Comparison of ENCODE assay signal across 27 cellular contexts in the genomic region with DNA sequence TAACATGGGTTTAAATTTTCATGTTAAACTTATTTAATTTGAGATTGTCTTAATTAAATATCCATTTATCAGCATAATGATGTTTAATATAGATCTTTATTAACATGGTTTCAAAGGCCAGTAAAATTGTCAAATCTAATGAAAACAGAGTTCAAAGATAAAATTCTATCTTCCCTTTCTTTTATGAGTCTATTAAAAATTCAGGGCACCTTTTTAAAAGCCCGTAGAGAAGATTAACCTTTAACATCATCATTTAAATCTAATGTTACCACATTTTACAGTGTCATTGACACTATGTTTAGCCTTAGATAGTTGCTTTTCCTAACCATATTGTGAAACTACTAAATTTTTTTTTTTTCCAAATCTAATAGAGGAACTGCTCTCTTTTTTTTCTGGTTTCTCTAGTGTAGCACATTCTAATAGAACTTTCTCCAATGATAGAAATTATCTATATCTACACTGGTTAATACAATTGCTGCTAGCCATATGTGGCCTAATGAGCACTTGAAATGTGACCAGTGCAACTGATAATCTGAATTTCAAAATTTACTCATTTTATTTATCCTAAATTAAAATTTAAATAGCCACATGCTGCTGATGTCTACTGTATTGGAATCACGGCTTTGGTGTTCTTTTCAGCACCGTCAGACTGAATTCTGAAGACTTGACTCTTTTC.
"Had no signal": no experiment of that assay in that cellular context is flagged by ENCODE, and none has a peak within 500 bp of the region (broad histone marks: within the 10 kb centered on the region; RNA-seq: fewer than 3 reads in every experiment).

No MANE protein-coding gene starts in this region.

- H3K4me1 Mint-ChIP-seq: neural progenitor cell had no signal

- H3K27me3 Mint-ChIP-seq: natural killer cell treated with Interleukin-12 subunit alpha and Interleukin-12 subunit beta and Interleukin-15 and Interleukin-18, amount 100 ng/mL, for 72 hours; stimulated activated naive B cell treated with anti-CD40 and anti-IgM and Interleukin-4, amounts not matched to agents 10 μg/mL and 1 μg/mL and 100 μg/mL, for 72 hours; stimulated activated naive CD8-positive, alpha-beta T cell treated with anti-CD3 and anti-CD28 coated beads, Interleukin-15, amount 100 ng/mL, for 72 hours had no signal

- H3K4me3 Mint-ChIP-seq: immature natural killer cell; natural killer cell treated with Interleukin-12 subunit alpha and Interleukin-12 subunit beta and Interleukin-15 and Interleukin-18, amount 100 ng/mL, for 72 hours; neural progenitor cell; stimulated activated naive B cell treated with anti-CD40 and anti-IgM and Interleukin-4, amounts not matched to agents 10 μg/mL and 1 μg/mL and 100 μg/mL, for 72 hours; stimulated activated naive CD8-positive, alpha-beta T cell treated with anti-CD3 and anti-CD28 coated beads, Interleukin-15, amount 100 ng/mL, for 72 hours had no signal

- H3K4me3 ChIP-seq: colonic mucosa, gastrocnemius medialis, lung, neural progenitor cell, prostate gland, testis, tibial nerve, upper lobe of right lung, vagina had no signal

- H3K27ac Mint-ChIP-seq: immature natural killer cell; neural progenitor cell; stimulated activated naive B cell treated with anti-CD40 and anti-IgM and Interleukin-4, amounts not matched to agents 10 μg/mL and 1 μg/mL and 100 μg/mL, for 72 hours had no signal

- H3K4me1 ChIP-seq: colonic mucosa, gastrocnemius medialis, neural progenitor cell, parathyroid adenoma, prostate gland, testis had no signal

- FAIRE-seq: endothelial cell of umbilical vein, keratinocyte had no signal

- H3K27me3 ChIP-seq: colonic mucosa, gastrocnemius medialis, neural progenitor cell, testis, tibial nerve, upper lobe of right lung, vagina had no signal

- H3K9me3 ChIP-seq: colonic mucosa, gastrocnemius medialis, prostate gland, testis, upper lobe of right lung, vagina had no signal

- H3K4me2 ChIP-seq: neural progenitor cell had no signal

- H3K9me3 Mint-ChIP-seq: immature natural killer cell; natural killer cell treated with Interleukin-12 subunit alpha and Interleukin-12 subunit beta and Interleukin-15 and Interleukin-18, amount 100 ng/mL, for 72 hours had no signal

- ATAC-seq: gastrocnemius medialis; left cardiac atrium; left ventricle myocardium superior; natural killer cell treated with Interleukin-12 subunit alpha and Interleukin-12 subunit beta and Interleukin-15 and Interleukin-18, amount 100 ng/mL, for 72 hours; sciatic nerve; stimulated activated naive B cell treated with anti-CD40 and anti-IgM and Interleukin-4, amounts not matched to agents 10 μg/mL and 1 μg/mL and 100 μg/mL, for 72 hours; stimulated activated naive CD8-positive, alpha-beta T cell treated with anti-CD3 and anti-CD28 coated beads, Interleukin-15, amount 100 ng/mL, for 72 hours; upper lobe of right lung had no signal

- H3K9ac ChIP-seq: neural progenitor cell, parathyroid adenoma had no signal

- DNase-seq: colonic mucosa; dermis blood vessel endothelial cell; erythroblast; gastrocnemius medialis; glutamatergic neuron; immature natural killer cell; left cardiac atrium; left ventricle myocardium superior; mesenchymal stem cell; midbrain; occipital lobe; stimulated activated CD4-positive, alpha-beta T cell treated with anti-CD3 and anti-CD28 coated beads, Interleukin-2, amount 100 ng/mL, for 24 hours; stimulated activated CD4-positive, alpha-beta T cell treated with anti-CD3 and anti-CD28 coated beads, Interleukin-4, amount 100 ng/mL, for 4 hours; stimulated activated naive B cell treated with anti-CD40 and anti-IgM and Interleukin-4, amounts not matched to agents 10 μg/mL and 1 μg/mL and 100 μg/mL, for 72 hours; stimulated activated naive CD8-positive, alpha-beta T cell treated with anti-CD3 and anti-CD28 coated beads, Interleukin-15, amount 100 ng/mL, for 72 hours; testis; upper lobe of right lung had no signal

- H3K36me3 ChIP-seq: colonic mucosa, neural progenitor cell, prostate gland had no signal

- H2AFZ ChIP-seq: neural progenitor cell, parathyroid adenoma had no signal

- H3K27ac ChIP-seq: gastrocnemius medialis, neural progenitor cell, parathyroid adenoma, prostate gland, testis, tibial nerve, upper lobe of right lung, vagina had no signal
